In genomic region chr6:157667211-157668033, GRCh38 we compare ENCODE assay signal across 1 cellular context.
TF ChIP-seq lines count a peak whose summit lies in the region.

No MANE protein-coding gene starts in this region.

TF ChIP-seq in GM23338, 12 proteins besides CTCF, POLR2A, EP300 and RAD21 (continued from another document):
- no peak for TF ChIP-seq ETS1 (IDR thresholded peaks at IDR 0.05)
